ENCODE assay signal across 8 cellular contexts in genomic region chrX:69285881-69286545, GRCh38.
A peak's percentile ranks its signal among the peaks of the same experiment; 100 is the strongest.
DNase-seq lines count a peak whose midpoint lies in the region; ATAC-seq and TF ChIP-seq lines count a peak whose summit lies in the region.

No MANE protein-coding gene starts in this region.

- no peak for TF ChIP-seq EP300 in esophagus muscularis mucosa (IDR thresholded peaks at IDR 0.05)

- H3K4me1 Mint-ChIP-seq in CD8-positive, alpha-beta T cell (ENCODE audit: low read depth): no peaks in the 10 kb centered on the region
- H3K4me1 Mint-ChIP-seq in naive B cell: peaks cover 0 to 13% (median 5%) of the 10 kb centered on the region in 3 donors
- H3K4me1 Mint-ChIP-seq in stimulated activated effector memory CD8-positive, alpha-beta T cell treated with anti-CD3 and anti-CD28 coated beads, Interleukin-12 subunit alpha, Interleukin-12 subunit beta, amount 100 ng/mL, for 72 hours: no peaks in the 10 kb centered on the region

- H3K4me1 ChIP-seq in CD8-positive, alpha-beta T cell (ENCODE audit: insufficient read depth, low read length): no peaks in the 10 kb centered on the region
- peaks cover 6 to 27% (median 19%) of the 10 kb centered on the region in 4 donors for H3K4me1 ChIP-seq in esophagus muscularis mucosa

- CTCF ChIA-PET in CD8-positive, alpha-beta T cell (lab: Charles Lee): interaction anchor here (0.6 to 1.3 kb wide), 4 partner anchors 9 to 458 kb away, joined by 3 to 7 read pairs (median 4); no protein-coding TSS in a partner anchor

- peak overlapping the region; percentile 33 for H3K4me3 ChIP-seq in CD8-positive, alpha-beta T cell (ENCODE audit: low read depth, low read length)
- peak overlapping the region; percentile 47 to 59 (median 50) for H3K4me3 ChIP-seq in esophagus muscularis mucosa

- no peaks in the 10 kb centered on the region for H3K27me3 ChIP-seq in CD8-positive, alpha-beta T cell (ENCODE audit: insufficient read depth, low read length)
- no peaks in the 10 kb centered on the region for H3K27me3 ChIP-seq in esophagus muscularis mucosa

- WGBS in esophagus muscularis mucosa: 13% methylated on average over 26 of the region's 31 CpGs

- ATAC-seq in CD8-positive, alpha-beta T cell: peak; percentile 57
- ATAC-seq in GM21786 (IDR thresholded peaks at IDR 0.05; ENCODE audit: unreplicated experiment): peak; percentile 67
- ATAC-seq in naive B cell (ENCODE audit: low read depth in 2 of 2): peak; percentile 59 to 70
- ATAC-seq in stimulated activated effector memory CD8-positive, alpha-beta T cell treated with anti-CD3 and anti-CD28 coated beads, Interleukin-12 subunit alpha, Interleukin-12 subunit beta, amount 100 ng/mL, for 72 hours: peak; percentile 55
- no peak for ATAC-seq in HG03045 (IDR thresholded peaks at IDR 0.05; ENCODE audit: unreplicated experiment)

- POLR2A ChIA-PET in CD8-positive, alpha-beta T cell (lab: Charles Lee): no interaction called here

- intact Hi-C loops in CD8-positive, alpha-beta T cell (cut with DNase I, micrococcal nuclease): loop anchor here (2.0 to 10.0 kb wide), 4 partner anchors 121 to 774 kb away; partner anchors contain the start of genes EFNB1 (in 1 of the 2) and PJA1 (in 1 of the 2)
- intact Hi-C loops in esophagus muscularis mucosa (cut with DNase I): loop anchor here (2.0 to 10.0 kb wide), 3 partner anchors 191 to 1091 kb away; partner anchors contain the start of gene EFNB1

- no peak overlapping the region for H3K27ac Mint-ChIP-seq in CD8-positive, alpha-beta T cell
- H3K27ac Mint-ChIP-seq in naive B cell: no peak overlapping the region
- no peak overlapping the region for H3K27ac Mint-ChIP-seq in stimulated activated effector memory CD8-positive, alpha-beta T cell treated with anti-CD3 and anti-CD28 coated beads, Interleukin-12 subunit alpha, Interleukin-12 subunit beta, amount 100 ng/mL, for 72 hours

- H3K9me3 Mint-ChIP-seq in CD8-positive, alpha-beta T cell: no peaks in the 10 kb centered on the region
- no peaks in the 10 kb centered on the region for H3K9me3 Mint-ChIP-seq in naive B cell
- H3K9me3 Mint-ChIP-seq in stimulated activated effector memory CD8-positive, alpha-beta T cell treated with anti-CD3 and anti-CD28 coated beads, Interleukin-12 subunit alpha, Interleukin-12 subunit beta, amount 100 ng/mL, for 72 hours: no peaks in the 10 kb centered on the region

- no peaks in the 10 kb centered on the region for H3K36me3 Mint-ChIP-seq in CD8-positive, alpha-beta T cell
- no peaks in the 10 kb centered on the region for H3K36me3 Mint-ChIP-seq in naive B cell
- no peaks in the 10 kb centered on the region for H3K36me3 Mint-ChIP-seq in stimulated activated effector memory CD8-positive, alpha-beta T cell treated with anti-CD3 and anti-CD28 coated beads, Interleukin-12 subunit alpha, Interleukin-12 subunit beta, amount 100 ng/mL, for 72 hours

- DNase-seq in CD8-positive, alpha-beta T cell: peak; percentile 12 to 78 (median 46)
- DNase-seq in NCI-H226: peak; percentile 2
- DNase-seq in activated T-cell treated with anti-CD3 and anti-CD28 coated beads for 24 hours (ENCODE audit: low read depth): peak; percentile 23
- DNase-seq in esophagus muscularis mucosa (ENCODE audit: extremely low spot score): no peak
- DNase-seq in naive B cell: peak; percentile 44
- DNase-seq in stimulated activated effector memory CD8-positive, alpha-beta T cell treated with anti-CD3 and anti-CD28 coated beads, Interleukin-12 subunit alpha, Interleukin-12 subunit beta, amount 100 ng/mL, for 72 hours (ENCODE audit: low spot score in 2 of 2): peak; percentile 30 to 67

- TF ChIP-seq POLR2A in esophagus muscularis mucosa (IDR thresholded peaks at IDR 0.05; ENCODE audit: low read depth): no peak

- no peaks in the 10 kb centered on the region for H3K9me3 ChIP-seq in CD8-positive, alpha-beta T cell (ENCODE audit: low read length)
- H3K9me3 ChIP-seq in esophagus muscularis mucosa: no peaks in the 10 kb centered on the region

- H3K4me3 Mint-ChIP-seq in CD8-positive, alpha-beta T cell: peak overlapping the region; percentile 43
- H3K4me3 Mint-ChIP-seq in naive B cell: peak overlapping the region in 7 of 8 donors; percentile 40 to 77 (median 54)
- peak overlapping the region; percentile 30 for H3K4me3 Mint-ChIP-seq in stimulated activated effector memory CD8-positive, alpha-beta T cell treated with anti-CD3 and anti-CD28 coated beads, Interleukin-12 subunit alpha, Interleukin-12 subunit beta, amount 100 ng/mL, for 72 hours

- no peak overlapping the region for H3K27ac ChIP-seq in CD8-positive, alpha-beta T cell (ENCODE audit: low read depth, low read length)
- peak overlapping the region; percentile 28 to 72 (median 68) for H3K27ac ChIP-seq in esophagus muscularis mucosa (replicated peaks in 1 of 4)

- H3K36me3 ChIP-seq in CD8-positive, alpha-beta T cell (ENCODE audit: insufficient read depth, low read length): no peaks in the 10 kb centered on the region
- no peaks in the 10 kb centered on the region for H3K36me3 ChIP-seq in esophagus muscularis mucosa

- H3K27me3 Mint-ChIP-seq in CD8-positive, alpha-beta T cell (ENCODE audit: low read depth): no peaks in the 10 kb centered on the region
- H3K27me3 Mint-ChIP-seq in naive B cell: peaks cover 0 to 31% (median 6%) of the 10 kb centered on the region in 3 donors

- TF ChIP-seq CTCF in CD8-positive, alpha-beta T cell (IDR thresholded peaks at IDR 0.05): peak; percentile 51
- peak; percentile 81 to 88 (median 88) for TF ChIP-seq CTCF in esophagus muscularis mucosa (IDR thresholded peaks at IDR 0.05)
